In the genomic region with DNA sequence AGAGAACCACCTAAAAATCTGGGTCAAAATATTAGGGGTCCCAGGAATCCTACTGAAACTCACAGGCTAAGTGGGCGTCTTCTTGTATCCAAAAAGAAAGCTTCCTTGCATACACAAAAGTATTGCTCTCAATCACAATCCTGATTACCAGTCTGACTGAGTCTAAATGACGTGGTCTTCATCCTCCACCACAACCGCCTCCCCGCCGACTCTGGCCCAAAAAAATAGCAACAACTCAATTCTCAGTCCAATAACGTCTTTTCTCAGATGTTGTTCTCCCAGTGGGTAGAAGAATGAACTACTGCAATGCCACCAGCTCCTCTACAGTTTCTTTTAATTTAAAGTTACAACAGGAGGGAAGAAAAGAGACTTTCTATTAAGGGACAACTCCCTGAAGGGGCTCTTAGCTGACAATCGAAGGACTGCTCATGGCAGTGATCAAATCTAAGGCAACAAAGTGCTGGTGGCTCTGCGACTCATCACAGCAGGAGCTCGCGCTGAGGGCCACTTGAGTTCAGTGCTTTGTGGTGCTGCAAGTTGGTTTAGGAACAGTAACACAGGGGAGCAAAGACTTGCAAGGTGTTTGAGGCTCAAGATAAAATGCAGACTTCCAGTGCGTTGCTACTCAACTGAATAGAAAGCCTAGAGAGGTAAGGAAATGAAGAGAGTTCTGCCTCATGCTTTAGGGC, we compare ENCODE assay signal across 1 cellular context.
TF ChIP-seq lines count a peak whose summit lies in the region.

No MANE protein-coding gene starts in this region.

TF ChIP-seq in GM23338, 12 proteins besides CTCF, POLR2A, EP300 and RAD21 (continued from another document):
- TF ChIP-seq, protein P1, sequence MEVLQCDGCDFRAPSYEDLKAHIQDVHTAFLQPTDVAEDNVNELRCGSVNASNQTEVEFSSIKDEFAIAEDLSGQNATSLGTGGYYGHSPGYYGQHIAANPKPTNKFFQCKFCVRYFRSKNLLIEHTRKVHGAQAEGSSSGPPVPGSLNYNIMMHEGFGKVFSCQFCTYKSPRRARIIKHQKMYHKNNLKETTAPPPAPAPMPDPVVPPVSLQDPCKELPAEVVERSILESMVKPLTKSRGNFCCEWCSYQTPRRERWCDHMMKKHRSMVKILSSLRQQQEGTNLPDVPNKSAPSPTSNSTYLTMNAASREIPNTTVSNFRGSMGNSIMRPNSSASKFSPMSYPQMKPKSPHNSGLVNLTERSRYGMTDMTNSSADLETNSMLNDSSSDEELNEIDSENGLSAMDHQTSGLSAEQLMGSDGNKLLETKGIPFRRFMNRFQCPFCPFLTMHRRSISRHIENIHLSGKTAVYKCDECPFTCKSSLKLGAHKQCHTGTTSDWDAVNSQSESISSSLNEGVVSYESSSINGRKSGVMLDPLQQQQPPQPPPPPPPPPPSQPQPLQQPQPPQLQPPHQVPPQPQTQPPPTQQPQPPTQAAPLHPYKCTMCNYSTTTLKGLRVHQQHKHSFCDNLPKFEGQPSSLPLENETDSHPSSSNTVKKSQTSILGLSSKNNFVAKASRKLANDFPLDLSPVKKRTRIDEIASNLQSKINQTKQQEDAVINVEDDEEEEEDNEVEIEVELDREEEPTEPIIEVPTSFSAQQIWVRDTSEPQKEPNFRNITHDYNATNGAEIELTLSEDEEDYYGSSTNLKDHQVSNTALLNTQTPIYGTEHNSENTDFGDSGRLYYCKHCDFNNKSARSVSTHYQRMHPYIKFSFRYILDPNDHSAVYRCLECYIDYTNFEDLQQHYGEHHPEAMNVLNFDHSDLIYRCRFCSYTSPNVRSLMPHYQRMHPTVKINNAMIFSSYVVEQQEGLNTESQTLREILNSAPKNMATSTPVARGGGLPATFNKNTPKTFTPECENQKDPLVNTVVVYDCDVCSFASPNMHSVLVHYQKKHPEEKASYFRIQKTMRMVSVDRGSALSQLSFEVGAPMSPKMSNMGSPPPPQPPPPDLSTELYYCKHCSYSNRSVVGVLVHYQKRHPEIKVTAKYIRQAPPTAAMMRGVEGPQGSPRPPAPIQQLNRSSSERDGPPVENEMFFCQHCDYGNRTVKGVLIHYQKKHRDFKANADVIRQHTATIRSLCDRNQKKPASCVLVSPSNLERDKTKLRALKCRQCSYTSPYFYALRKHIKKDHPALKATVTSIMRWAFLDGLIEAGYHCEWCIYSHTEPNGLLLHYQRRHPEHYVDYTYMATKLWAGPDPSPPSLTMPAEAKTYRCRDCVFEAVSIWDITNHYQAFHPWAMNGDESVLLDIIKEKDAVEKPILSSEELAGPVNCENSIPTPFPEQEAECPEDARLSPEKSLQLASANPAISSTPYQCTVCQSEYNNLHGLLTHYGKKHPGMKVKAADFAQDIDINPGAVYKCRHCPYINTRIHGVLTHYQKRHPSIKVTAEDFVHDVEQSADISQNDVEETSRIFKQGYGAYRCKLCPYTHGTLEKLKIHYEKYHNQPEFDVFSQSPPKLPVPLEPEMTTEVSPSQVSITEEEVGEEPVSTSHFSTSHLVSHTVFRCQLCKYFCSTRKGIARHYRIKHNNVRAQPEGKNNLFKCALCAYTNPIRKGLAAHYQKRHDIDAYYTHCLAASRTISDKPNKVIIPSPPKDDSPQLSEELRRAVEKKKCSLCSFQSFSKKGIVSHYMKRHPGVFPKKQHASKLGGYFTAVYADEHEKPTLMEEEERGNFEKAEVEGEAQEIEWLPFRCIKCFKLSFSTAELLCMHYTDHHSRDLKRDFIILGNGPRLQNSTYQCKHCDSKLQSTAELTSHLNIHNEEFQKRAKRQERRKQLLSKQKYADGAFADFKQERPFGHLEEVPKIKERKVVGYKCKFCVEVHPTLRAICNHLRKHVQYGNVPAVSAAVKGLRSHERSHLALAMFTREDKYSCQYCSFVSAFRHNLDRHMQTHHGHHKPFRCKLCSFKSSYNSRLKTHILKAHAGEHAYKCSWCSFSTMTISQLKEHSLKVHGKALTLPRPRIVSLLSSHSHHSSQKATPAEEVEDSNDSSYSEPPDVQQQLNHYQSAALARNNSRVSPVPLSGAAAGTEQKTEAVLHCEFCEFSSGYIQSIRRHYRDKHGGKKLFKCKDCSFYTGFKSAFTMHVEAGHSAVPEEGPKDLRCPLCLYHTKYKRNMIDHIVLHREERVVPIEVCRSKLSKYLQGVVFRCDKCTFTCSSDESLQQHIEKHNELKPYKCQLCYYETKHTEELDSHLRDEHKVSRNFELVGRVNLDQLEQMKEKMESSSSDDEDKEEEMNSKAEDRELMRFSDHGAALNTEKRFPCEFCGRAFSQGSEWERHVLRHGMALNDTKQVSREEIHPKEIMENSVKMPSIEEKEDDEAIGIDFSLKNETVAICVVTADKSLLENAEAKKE (CRISPR knock-in tag; IDR thresholded peaks at IDR 0.05), result no peak
- TF ChIP-seq NANOG (IDR thresholded peaks at IDR 0.05; ENCODE audit: borderline replicate concordance) (no peak), ZNF331 (CRISPR knock-in tag; IDR thresholded peaks at IDR 0.05; ENCODE audit: low read depth) (no peak), ETS1 (IDR thresholded peaks at IDR 0.05) (no peak), EZH2 (IDR thresholded peaks at IDR 0.05; ENCODE audit: low read depth, unreplicated experiment) (no peak)
